20 cellular contexts compared by ENCODE assay signal in genomic region chr1:18560692-18561091, GRCh38.
DNase-seq lines count a peak whose midpoint lies in the region; ATAC-seq, FAIRE-seq and TF ChIP-seq lines count a peak whose summit lies in the region.
"Had no signal": no experiment of that assay in that cellular context is flagged by ENCODE, and none has a peak within 500 bp of the region (broad histone marks: within the 10 kb centered on the region; RNA-seq: fewer than 3 reads in every experiment).

No MANE protein-coding gene starts in this region.

- peaks cover 42 to 60% of the 10 kb centered on the region in 2 donors for H3K27me3 Mint-ChIP-seq in stimulated activated naive B cell treated with anti-CD40 and anti-IgM and Interleukin-4, amounts not matched to agents 10 μg/mL and 1 μg/mL and 100 μg/mL, for 72 hours

- POLR2A ChIA-PET in K562 (lab: Yijun Ruan, JAX): interaction anchor here (1.0 kb wide), 1 partner anchor 9 kb away, joined by 3 read pairs; no protein-coding TSS in a partner anchor

- no peak for TF ChIP-seq RAD21 in K562 (CRISPR knock-in tag; conservative IDR thresholded peaks at IDR 0.05 in 1 of 2, IDR thresholded peaks at IDR 0.05 in 1 of 2)

- H3K36me3 Mint-ChIP-seq in stimulated activated naive B cell treated with anti-CD40 and anti-IgM and Interleukin-4, amounts not matched to agents 10 μg/mL and 1 μg/mL and 100 μg/mL, for 72 hours: no peaks in the 10 kb centered on the region
- H3K36me3 Mint-ChIP-seq: type B pancreatic cell had no signal

- H3K9ac ChIP-seq in K562 (ENCODE audit: insufficient read depth in 1 of 2, low read depth in 2 of 2, low read length in 2 of 2): no peak overlapping the region

- no peak for TF ChIP-seq POLR2A in K562 (conservative IDR thresholded peaks at IDR 0.05)

- peaks cover 3% of the 10 kb centered on the region for H3K9me1 ChIP-seq in K562 (ENCODE audit: control insufficient read depth, insufficient read depth, low read length)

- H3K4me3 Mint-ChIP-seq in stimulated activated naive B cell treated with anti-CD40 and anti-IgM and Interleukin-4, amounts not matched to agents 10 μg/mL and 1 μg/mL and 100 μg/mL, for 72 hours: no peak overlapping the region
- H3K4me3 Mint-ChIP-seq: activated CD8-positive, alpha-beta T cell treated with anti-CD3 and anti-CD28 coated beads for 36 hours; CD4-positive, alpha-beta T cell; neural crest cell; type B pancreatic cell had no signal

- TF ChIP-seq EP300 in K562 (IDR thresholded peaks at IDR 0.05; ENCODE audit: low read length): no peak

- no peak overlapping the region for H3K4me3 ChIP-seq in K562
- H3K4me3 ChIP-seq: dorsolateral prefrontal cortex had no signal

- under 1% methylated on average over 5 of the region's 5 CpGs for WGBS in K562 (ENCODE audit: insufficient coverage, low coverage, missing lambda C conversion rate)

- intact Hi-C loops in K562 (cut with micrococcal nuclease): no loop called here

- in situ Hi-C loops in K562 (cut with MboI): no loop called here

- H4K20me1 ChIP-seq in K562 (replicated peaks; ENCODE audit: control insufficient read depth, insufficient read depth, low read length): peaks cover 12% of the 10 kb centered on the region; the same call in 1 of the 2 replicates

- DNase-seq in Daoy (ENCODE audit: low read depth): peak; percentile 17
- DNase-seq in NCI-H69 (lab: John Stamatoyannopoulos, UW): peak; percentile 44
- peak in 2 of 4 experiments; percentile 22 to 40 for DNase-seq in K562 (ENCODE audit: extremely low read depth in 1 of 4, low spot score in 3 of 4)
- DNase-seq in stimulated activated naive B cell treated with anti-CD40 and anti-IgM and Interleukin-4, amounts not matched to agents 10 μg/mL and 1 μg/mL and 100 μg/mL, for 72 hours: no peak
- DNase-seq in NCI-H1048 (lab: John Stamatoyannopoulos, UW): no peak
- DNase-seq in COR-L47 (lab: John Stamatoyannopoulos, UW): no peak
- DNase-seq: activated CD4-positive, CD25-positive, alpha-beta regulatory T cell treated with anti-CD3 and anti-CD28 coated beads, Interleukin-2, amount 50 U/mL, for 72 hours; activated CD8-positive, alpha-beta T cell treated with anti-CD3 and anti-CD28 coated beads for 36 hours; activated effector memory CD4-positive, alpha-beta T cell treated with Interleukin-2 at 50 U/mL for 16 hours; CD4-positive, alpha-beta T cell; dorsolateral prefrontal cortex; GF-D8; NCI-H1436 treated with DMSO at 0.1 percent for 48 hours; NCI-H524 treated with DMSO at 0.1 percent for 48 hours; OCI-M1; SHP77 had no signal

- no peak overlapping the region for H3K4me2 ChIP-seq in K562 (ENCODE audit: insufficient read depth, low read length)

- H3K36me3 ChIP-seq in K562 (ENCODE audit: control insufficient read depth, insufficient read depth, low read length): no peaks in the 10 kb centered on the region

- peaks cover 0 to 3% of the 10 kb centered on the region in 2 experiments; a peak in 1 of 5 replicates for H3K4me1 ChIP-seq in K562 (replicated peaks in 1 of 2; ENCODE audit: control insufficient read depth in 2 of 2, insufficient read depth in 2 of 2, low read length in 2 of 2)

- no peak overlapping the region for H3K27ac Mint-ChIP-seq in stimulated activated naive B cell treated with anti-CD40 and anti-IgM and Interleukin-4, amounts not matched to agents 10 μg/mL and 1 μg/mL and 100 μg/mL, for 72 hours
- H3K27ac Mint-ChIP-seq: activated CD8-positive, alpha-beta T cell treated with anti-CD3 and anti-CD28 coated beads for 36 hours; CD4-positive, alpha-beta T cell; type B pancreatic cell had no signal

- no peaks in the 10 kb centered on the region for H3K9me3 ChIP-seq in K562 (replicated peaks; ENCODE audit: control insufficient read depth, insufficient read depth, low read depth, low read length)

- no peak overlapping the region for H3K27ac ChIP-seq in K562 (ENCODE audit: extremely low read depth, low read depth, low read length)
- H3K27ac ChIP-seq: dorsolateral prefrontal cortex had no signal

- no TSS peak for BruUV-seq in K562 (replicated peaks; lab: Mats Ljungman, UMichigan)

- H3K9me3 Mint-ChIP-seq in stimulated activated naive B cell treated with anti-CD40 and anti-IgM and Interleukin-4, amounts not matched to agents 10 μg/mL and 1 μg/mL and 100 μg/mL, for 72 hours: no peaks in the 10 kb centered on the region
- H3K9me3 Mint-ChIP-seq: activated CD8-positive, alpha-beta T cell treated with anti-CD3 and anti-CD28 coated beads for 36 hours; CD4-positive, alpha-beta T cell; neural crest cell; type B pancreatic cell had no signal

- no peak overlapping the region for H2AFZ ChIP-seq in K562 (ENCODE audit: low read depth, low read length)

- ATAC-seq in K562: peak; percentile 74
- no peak for ATAC-seq in stimulated activated naive B cell treated with anti-CD40 and anti-IgM and Interleukin-4, amounts not matched to agents 10 μg/mL and 1 μg/mL and 100 μg/mL, for 72 hours (replicated peaks)
- ATAC-seq: activated CD8-positive, alpha-beta T cell treated with anti-CD3 and anti-CD28 coated beads for 36 hours had no signal

- TF ChIP-seq CTCF in GM12873 (IDR thresholded peaks at IDR 0.05; ENCODE audit: insufficient read depth, low read depth, low read length, missing control alignments): peak; percentile 26
- peak; percentile 32 to 43 (median 37); a peak in 3 of 6 replicates for TF ChIP-seq CTCF in K562 (IDR thresholded peaks at IDR 0.05 in 2 of 3, conservative IDR thresholded peaks at IDR 0.05 in 1 of 3; ENCODE audit: insufficient read depth in 2 of 3, low read depth in 1 of 3, low read length in 3 of 3)

- FAIRE-seq in K562 (lab: Jason Lieb, UNC): peak; percentile 63
- FAIRE-seq: GM12892 had no signal

- H3K27me3 ChIP-seq in K562 (ENCODE audit: control insufficient read depth in 2 of 2, insufficient read depth in 2 of 2, low read length in 2 of 2): peaks cover 19 to 54% of the 10 kb centered on the region in 2 experiments

- CTCF ChIA-PET in K562 (lab: Yijun Ruan, JAX; ENCODE audit: low intra/inter-chr PET ratio): no interaction called here

- H3K4me1 Mint-ChIP-seq in stimulated activated naive B cell treated with anti-CD40 and anti-IgM and Interleukin-4, amounts not matched to agents 10 μg/mL and 1 μg/mL and 100 μg/mL, for 72 hours: peaks cover 0 to 7% of the 10 kb centered on the region in 2 donors

- no peaks in the 10 kb centered on the region for H3K79me2 ChIP-seq in K562 (ENCODE audit: control insufficient read depth, insufficient read depth, low read length)

TF ChIP-seq in K562, 482 proteins besides CTCF, POLR2A, EP300 and RAD21:
- TF ChIP-seq CTCFL (IDR thresholded peaks at IDR 0.05; ENCODE audit: borderline replicate concordance, insufficient read depth, low read depth, low read length, poor library complexity, severe bottlenecking) (peak; percentile 27), KLF1 (tag; IDR thresholded peaks at IDR 0.05) (no peak)

Comparison
In these comparisons a context has a peak if more than half of its experiments do, and no peak if none do; other contexts are left out.
1. DNase-seq: peak in Daoy (single experiment) and NCI-H69 (single experiment); none in stimulated activated naive B cell treated with anti-CD40 and anti-IgM and Interleukin-4, amounts not matched to agents 10 μg/mL and 1 μg/mL and 100 μg/mL, for 72 hours (single experiment), NCI-H1048 (single experiment) and COR-L47 (single experiment).